ENCODE assay signal across 12 cellular contexts in genomic region chr6:85368631-85369030, GRCh38.
"Had no signal": no experiment of that assay in that cellular context is flagged by ENCODE, and none has a peak within 500 bp of the region (broad histone marks: within the 10 kb centered on the region; RNA-seq: fewer than 3 reads in every experiment).

No MANE protein-coding gene starts in this region.

- H3K4me1 ChIP-seq: body of pancreas, neural progenitor cell, pancreas, sigmoid colon, thyroid gland had no signal

- DNase-seq: activated effector memory CD4-positive, alpha-beta T cell treated with Interleukin-2 at 50 U/mL for 16 hours; activated naive CD4-positive, alpha-beta T cell treated with anti-CD3 and anti-CD28 coated beads, Interleukin-2, amount 50 U/mL, for 16 hours; activated T-cell treated with anti-CD3 and anti-CD28 coated beads, Interleukin-2, amount 50 U/mL, for 1 hour; body of pancreas; caudate nucleus; islet precursor cell; pancreas; sigmoid colon; stimulated activated CD4-positive, alpha-beta T cell treated with anti-CD3 and anti-CD28 coated beads, Interleukin-2, amount 100 ng/mL, for 24 hours; thyroid gland had no signal

- H2AFZ ChIP-seq: neural progenitor cell had no signal

- H3K9ac ChIP-seq: neural progenitor cell had no signal

- H3K4me3 ChIP-seq: body of pancreas, lung, neural progenitor cell, pancreas, sigmoid colon, thyroid gland had no signal

- H3K27ac ChIP-seq: body of pancreas, neural progenitor cell, pancreas, sigmoid colon, thyroid gland had no signal

- H3K27me3 ChIP-seq: body of pancreas, neural progenitor cell, pancreas, sigmoid colon, thyroid gland had no signal

- H3K4me2 ChIP-seq: neural progenitor cell had no signal

- H3K9me3 ChIP-seq: body of pancreas, pancreas, sigmoid colon, thyroid gland had no signal

- ATAC-seq: body of pancreas, pancreas had no signal

- H3K36me3 ChIP-seq: neural progenitor cell, pancreas, sigmoid colon, thyroid gland had no signal
